ENCODE assay signal across 9 cellular contexts in the genomic region with DNA sequence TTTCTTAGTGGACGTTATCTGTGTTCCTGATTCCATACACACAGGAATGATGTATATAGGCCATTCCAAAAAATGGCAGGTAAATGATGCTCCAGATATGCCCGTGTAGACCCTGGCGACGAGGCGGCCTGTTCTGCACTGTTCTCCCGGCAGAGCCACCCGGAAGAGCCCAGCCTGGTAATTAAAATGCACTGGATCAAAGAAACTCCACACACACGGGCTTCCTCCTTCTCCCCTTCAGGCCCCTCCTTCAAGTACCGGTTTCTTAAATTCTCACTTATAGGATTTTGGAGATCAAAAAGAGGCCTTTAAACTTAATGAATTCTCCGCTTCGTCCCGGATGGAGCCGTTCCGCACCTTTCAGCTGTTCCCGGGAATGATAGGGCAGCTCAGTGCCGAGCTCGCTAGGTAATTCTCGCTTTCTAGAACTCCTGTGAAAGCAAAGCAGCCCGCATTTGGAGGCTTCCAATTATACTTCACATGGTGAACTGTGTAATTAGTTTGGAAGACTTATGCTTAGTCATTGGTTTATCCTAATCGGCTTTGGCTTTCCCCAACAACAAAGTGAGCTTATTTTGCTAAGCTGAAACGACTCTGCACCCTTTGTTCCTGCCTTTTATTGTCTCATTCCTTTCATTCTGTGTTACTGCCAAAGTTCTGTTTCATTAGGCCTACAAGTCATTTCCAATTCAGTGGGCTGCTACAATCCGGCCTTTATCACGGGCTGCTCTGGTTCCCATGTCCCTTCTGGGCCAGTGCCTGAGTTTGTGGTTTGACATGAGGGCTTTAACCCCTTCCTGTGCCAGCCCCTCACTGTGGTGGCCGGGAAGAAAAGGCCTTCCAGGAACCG.
DNase-seq lines count a peak whose midpoint lies in the region; ATAC-seq and TF ChIP-seq lines count a peak whose summit lies in the region.
"Had no signal": no experiment of that assay in that cellular context is flagged by ENCODE, and none has a peak within 500 bp of the region (broad histone marks: within the 10 kb centered on the region; RNA-seq: fewer than 3 reads in every experiment).

No MANE protein-coding gene starts in this region.

- no peak overlapping the region for H2AFZ ChIP-seq in fibroblast of lung (ENCODE audit: low read length)

- TF ChIP-seq CTCF in fibroblast of lung (conservative IDR thresholded peaks at IDR 0.05 in 1 of 2, IDR thresholded peaks at IDR 0.05 in 1 of 2; ENCODE audit: low read depth in 1 of 2, low read length in 2 of 2), result no peak

- H3K4me3 ChIP-seq in fibroblast of lung (replicated peaks in 1 of 4; ENCODE audit: control extremely low read depth in 1 of 4, insufficient read depth in 1 of 4, low read depth in 3 of 4, low read length in 4 of 4), result no peak overlapping the region

- no peak overlapping the region for H3K9ac ChIP-seq in fibroblast of lung (ENCODE audit: insufficient read depth, low read length)

- DNase-seq in DMS153 (lab: John Stamatoyannopoulos, UW), result peak; percentile 17
- peak; percentile 97 for DNase-seq in NCI-H82 treated with DMSO at 0.1 percent for 48 hours (lab: John Stamatoyannopoulos, UW; ENCODE audit: unreplicated experiment)
- DNase-seq in fibroblast of lung (ENCODE audit: low read depth in 2 of 2), result peak; percentile 27 to 96
- peak; percentile 59 for DNase-seq in occipital lobe (lab: John Stamatoyannopoulos, UW)
- no peak for DNase-seq in activated CD4-positive, alpha-beta T cell treated with anti-CD3 and anti-CD28 coated beads, Interleukin-2, amount 50 U/mL, for 4 hours
- DNase-seq in DMS79 (lab: John Stamatoyannopoulos, UW), result no peak
- no peak for DNase-seq in NCI-H2227 treated with DMSO at 0.1 percent for 48 hours (lab: John Stamatoyannopoulos, UW)
- DNase-seq: effector memory CD8-positive, alpha-beta T cell had no signal

- H3K4me1 ChIP-seq in fibroblast of lung (ENCODE audit: control insufficient read depth, extremely low read depth, insufficient read depth, low read length), result no peaks in the 10 kb centered on the region

- H3K36me3 ChIP-seq in fibroblast of lung (ENCODE audit: control insufficient read depth, insufficient read depth, low read length), result no peaks in the 10 kb centered on the region

- no peaks in the 10 kb centered on the region for H3K9me3 ChIP-seq in fibroblast of lung (ENCODE audit: control insufficient read depth, insufficient read depth, low read depth, low read length)

- no peak overlapping the region for H3K27ac ChIP-seq in fibroblast of lung (ENCODE audit: insufficient read depth, low read length)

- H4K20me1 ChIP-seq in fibroblast of lung (ENCODE audit: control insufficient read depth, extremely low read depth, insufficient read depth, low read length), result no peaks in the 10 kb centered on the region

- ATAC-seq in HG02970 (IDR thresholded peaks at IDR 0.05; ENCODE audit: low FRiP score, unreplicated experiment), result no peak
- ATAC-seq: effector memory CD8-positive, alpha-beta T cell had no signal

- no peaks in the 10 kb centered on the region for H3K79me2 ChIP-seq in fibroblast of lung (ENCODE audit: control insufficient read depth, insufficient read depth, low read length)

- no peaks in the 10 kb centered on the region for H3K27me3 ChIP-seq in fibroblast of lung (ENCODE audit: control insufficient read depth, insufficient read depth, low read length)

- H3K4me2 ChIP-seq in fibroblast of lung (ENCODE audit: extremely low read depth, insufficient read depth, low read length), result no peak overlapping the region

Comparison
In these comparisons a context has a peak if more than half of its experiments do, and no peak if none do; other contexts are left out.
1. DNase-seq: peak in DMS153 (single experiment), NCI-H82 treated with DMSO at 0.1 percent for 48 hours (single experiment), fibroblast of lung (2 of 2) and occipital lobe (single experiment); none in activated CD4-positive, alpha-beta T cell treated with anti-CD3 and anti-CD28 coated beads, Interleukin-2, amount 50 U/mL, for 4 hours (0 of 2), DMS79 (single experiment) and NCI-H2227 treated with DMSO at 0.1 percent for 48 hours (single experiment).